In the genomic region with DNA sequence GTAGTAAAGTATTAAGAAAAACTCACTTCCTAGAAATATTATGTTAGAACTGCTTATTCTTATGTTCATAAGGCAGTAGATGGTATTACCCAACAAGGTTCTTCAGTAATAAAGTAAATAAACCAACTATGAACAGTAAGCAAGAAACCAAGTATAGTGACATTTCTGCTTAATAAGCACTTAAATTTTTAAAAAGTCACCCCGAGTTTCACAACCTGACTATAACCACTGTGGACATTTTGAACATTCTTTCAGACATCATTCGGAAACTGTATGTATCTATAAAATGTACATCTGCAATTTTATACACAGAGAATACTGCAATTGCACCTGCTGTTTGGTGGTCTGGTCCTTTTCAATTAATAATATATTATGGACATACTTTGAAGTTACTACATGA, we compare ENCODE assay signal across 19 cellular contexts.
A peak's percentile ranks its signal among the peaks of the same experiment; 100 is the strongest.
DNase-seq lines count a peak whose midpoint lies in the region; ATAC-seq and TF ChIP-seq lines count a peak whose summit lies in the region.
"Had no signal": no experiment of that assay in that cellular context is flagged by ENCODE, and none has a peak within 500 bp of the region (broad histone marks: within the 10 kb centered on the region; RNA-seq: fewer than 3 reads in every experiment).

No MANE protein-coding gene starts in this region.

- WGBS in trophoblast cell (ENCODE audit: extremely low coverage, insufficient coverage, insufficient read length): no CpG with 5 or more reads among the region's 2 CpGs

- no peaks in the 10 kb centered on the region for H4K20me1 ChIP-seq in OCI-LY7 (ENCODE audit: insufficient read depth, low read length)

- H3K4me3 ChIP-seq in OCI-LY7 (ENCODE audit: low read depth, low read length, poor library complexity, severe bottlenecking): peak overlapping the region; percentile 18
- H3K4me3 ChIP-seq in trophoblast cell (ENCODE audit: low read depth, low read length): no peak overlapping the region
- H3K4me3 ChIP-seq: adrenal gland, suprapubic skin had no signal

- no peak overlapping the region for H3K18ac ChIP-seq in trophoblast cell (ENCODE audit: low read length)

- no peaks in the 10 kb centered on the region for H3K79me1 ChIP-seq in trophoblast cell (ENCODE audit: low read length)

- H4K12ac ChIP-seq in trophoblast cell (ENCODE audit: low read depth, low read length): no peak overlapping the region

- BruUV-seq in OCI-LY7 (replicated peaks; lab: Mats Ljungman, UMichigan): no TSS peak

- no peak overlapping the region for H3K9ac ChIP-seq in trophoblast cell (ENCODE audit: low read length)
- H3K9ac ChIP-seq: SK-N-SH had no signal

- H2AFZ ChIP-seq in OCI-LY7 (ENCODE audit: low read length): no peak overlapping the region
- no peak overlapping the region for H2AFZ ChIP-seq in trophoblast cell (ENCODE audit: insufficient read depth, low read length, poor library complexity)

- H3K36me3 ChIP-seq in OCI-LY7 (ENCODE audit: insufficient read depth, low read length) (no peaks in the 10 kb centered on the region), trophoblast cell (ENCODE audit: control insufficient read depth in 1 of 2, insufficient read depth in 2 of 2, low read length in 2 of 2) (no peaks in the 10 kb centered on the region)
- H3K36me3 ChIP-seq: adrenal gland, suprapubic skin had no signal

- H2AK5ac ChIP-seq in trophoblast cell (ENCODE audit: low read length): no peak overlapping the region

- H3K27me3 Mint-ChIP-seq in activated CD4-positive, alpha-beta memory T cell treated with anti-CD3 and anti-CD28 coated beads, Interleukin-2, amount 10 ng/mL, durations not matched to agents 7 days and 5 days: no peaks in the 10 kb centered on the region
- H3K27me3 Mint-ChIP-seq: activated CD4-positive, alpha-beta memory T cell treated with anti-CD3 and anti-CD28 coated beads for 36 hours; central memory CD8-positive, alpha-beta T cell had no signal

- TF ChIP-seq CTCF in OCI-LY7 (conservative IDR thresholded peaks at IDR 0.05; ENCODE audit: low read length): no peak
- TF ChIP-seq CTCF in GM13977 (IDR thresholded peaks at IDR 0.05; ENCODE audit: extremely low read depth, insufficient read depth, missing control alignments): no peak

- CTCF ChIA-PET in OCI-LY7 (lab: Charles Lee; ENCODE audit: unreplicated experiment): no interaction called here
- CTCF ChIA-PET in activated CD4-positive, alpha-beta memory T cell treated with anti-CD3 and anti-CD28 coated beads, Interleukin-2, amount 10 ng/mL, durations not matched to agents 7 days and 5 days (lab: Charles Lee): no interaction called here

- ATAC-seq in GM18868 (IDR thresholded peaks at IDR 0.05; ENCODE audit: unreplicated experiment) (peak; percentile 38), GM21786 (IDR thresholded peaks at IDR 0.05; ENCODE audit: unreplicated experiment) (peak; percentile 20), HG03175 (IDR thresholded peaks at IDR 0.05; ENCODE audit: unreplicated experiment) (peak; percentile 29)
- ATAC-seq: PC-3 had no signal

- no peak overlapping the region for H3K23ac ChIP-seq in trophoblast cell (ENCODE audit: low read length)

- H2BK120ac ChIP-seq in trophoblast cell (ENCODE audit: insufficient read depth, low read length, poor library complexity): no peak overlapping the region

- in situ Hi-C loops in GM13977 (cut with MboI; ENCODE audit: low pct_unique_long_range_greater_than_20kb, low sequenced_read_pairs, unreplicated experiment): no loop called here

- H3K27ac Mint-ChIP-seq in activated CD4-positive, alpha-beta memory T cell treated with anti-CD3 and anti-CD28 coated beads, Interleukin-2, amount 10 ng/mL, durations not matched to agents 7 days and 5 days: no peak overlapping the region
- H3K27ac Mint-ChIP-seq: activated CD4-positive, alpha-beta memory T cell treated with anti-CD3 and anti-CD28 coated beads for 36 hours; activated T-helper 1 cell treated with anti-CD3 and anti-CD28 coated beads, Interleukin-12 subunit alpha, Interleukin-12 subunit beta, Interleukin-2, Interleukin-4 antibody, amounts not matched to agents 30 ng/mL and 10 ng/mL and 1 ng/mL, durations not matched to agents 14 hours and 24 hours and 36 hours had no signal

- H3K36me3 Mint-ChIP-seq in activated CD4-positive, alpha-beta memory T cell treated with anti-CD3 and anti-CD28 coated beads, Interleukin-2, amount 10 ng/mL, durations not matched to agents 7 days and 5 days (ENCODE audit: low read depth): no peaks in the 10 kb centered on the region
- H3K36me3 Mint-ChIP-seq: activated CD4-positive, alpha-beta memory T cell treated with anti-CD3 and anti-CD28 coated beads for 36 hours had no signal

- H3K4me1 ChIP-seq in OCI-LY7 (ENCODE audit: insufficient read depth, low read length, poor library complexity, severe bottlenecking) (peaks cover 21% of the 10 kb centered on the region), trophoblast cell (ENCODE audit: control insufficient read depth in 1 of 2, insufficient read depth in 2 of 2, low read length in 2 of 2) (no peaks in the 10 kb centered on the region)
- H3K4me1 ChIP-seq: adrenal gland, suprapubic skin had no signal

- POLR2A ChIA-PET in OCI-LY7 (lab: Charles Lee): no interaction called here
- POLR2A ChIA-PET in activated CD4-positive, alpha-beta memory T cell treated with anti-CD3 and anti-CD28 coated beads, Interleukin-2, amount 10 ng/mL, durations not matched to agents 7 days and 5 days (lab: Charles Lee): no interaction called here

- no peak overlapping the region for H3K4me3 Mint-ChIP-seq in activated CD4-positive, alpha-beta memory T cell treated with anti-CD3 and anti-CD28 coated beads, Interleukin-2, amount 10 ng/mL, durations not matched to agents 7 days and 5 days
- H3K4me3 Mint-ChIP-seq: activated CD4-positive, alpha-beta memory T cell treated with anti-CD3 and anti-CD28 coated beads for 36 hours; activated T-helper 1 cell treated with anti-CD3 and anti-CD28 coated beads, Interleukin-12 subunit alpha, Interleukin-12 subunit beta, Interleukin-2, Interleukin-4 antibody, amounts not matched to agents 30 ng/mL and 10 ng/mL and 1 ng/mL, durations not matched to agents 14 hours and 24 hours and 36 hours; central memory CD8-positive, alpha-beta T cell had no signal

- H3K4me2 ChIP-seq in OCI-LY7 (ENCODE audit: low read length) (peak overlapping the region; percentile 72), trophoblast cell (ENCODE audit: low read length) (no peak overlapping the region)
- H3K4me2 ChIP-seq: SK-N-SH had no signal

- H4K8ac ChIP-seq in trophoblast cell (ENCODE audit: low read depth, low read length): no peak overlapping the region

- H3K79me2 ChIP-seq in OCI-LY7 (ENCODE audit: insufficient read depth, low read depth, low read length): no peaks in the 10 kb centered on the region
- H3K79me2 ChIP-seq in trophoblast cell (ENCODE audit: control insufficient read depth, insufficient read depth, low read length, poor library complexity): no peaks in the 10 kb centered on the region

- H4K91ac ChIP-seq in trophoblast cell (ENCODE audit: low read depth, low read length): no peak overlapping the region

- intact Hi-C loops in OCI-LY7 (cut with micrococcal nuclease; ENCODE audit: unreplicated experiment): loop anchor here (5.0 kb wide), 1 partner anchor 43 kb away; no protein-coding TSS in a partner anchor

- H2BK5ac ChIP-seq in trophoblast cell (ENCODE audit: low read depth, low read length, poor library complexity): no peak overlapping the region

- no peak for DNase-seq in OCI-LY7 (ENCODE audit: low spot score)
- DNase-seq in anterior cingulate cortex (lab: John Stamatoyannopoulos, UW): no peak
- no peak for DNase-seq in GM13977 (ENCODE audit: low spot score)
- DNase-seq in activated CD4-positive, alpha-beta memory T cell treated with anti-CD3 and anti-CD28 coated beads, Interleukin-2, amount 10 ng/mL, durations not matched to agents 7 days and 5 days: no peak
- no peak for DNase-seq in trophoblast cell
- DNase-seq: activated CD4-positive, alpha-beta memory T cell treated with anti-CD3 and anti-CD28 coated beads for 36 hours; adrenal gland; effector memory CD4-positive, alpha-beta T cell; kidney glomerular epithelial cell; NCI-H1694; NCI-H510A; PC-3; SK-N-SH had no signal

- no peak overlapping the region for H3K27ac ChIP-seq in OCI-LY7 (ENCODE audit: low read depth, low read length, poor library complexity, severe bottlenecking)
- H3K27ac ChIP-seq in trophoblast cell (ENCODE audit: low read depth, low read length): no peak overlapping the region
- H3K27ac ChIP-seq: adrenal gland, suprapubic skin had no signal

- peaks cover 9% of the 10 kb centered on the region for H3K9me3 Mint-ChIP-seq in activated CD4-positive, alpha-beta memory T cell treated with anti-CD3 and anti-CD28 coated beads, Interleukin-2, amount 10 ng/mL, durations not matched to agents 7 days and 5 days

- no peaks in the 10 kb centered on the region for H3K4me1 Mint-ChIP-seq in activated CD4-positive, alpha-beta memory T cell treated with anti-CD3 and anti-CD28 coated beads, Interleukin-2, amount 10 ng/mL, durations not matched to agents 7 days and 5 days
- H3K4me1 Mint-ChIP-seq: central memory CD8-positive, alpha-beta T cell had no signal

- H3K9me3 ChIP-seq in OCI-LY7 (ENCODE audit: low read length): no peaks in the 10 kb centered on the region
- no peaks in the 10 kb centered on the region for H3K9me3 ChIP-seq in trophoblast cell (ENCODE audit: insufficient read depth, low read depth, low read length)
- H3K9me3 ChIP-seq: adrenal gland, SK-N-SH had no signal

- H3K9me2 ChIP-seq in OCI-LY7 (ENCODE audit: insufficient read depth, low read length): no peaks in the 10 kb centered on the region
- H3K9me2 ChIP-seq: SK-N-SH had no signal

- H2BK12ac ChIP-seq in trophoblast cell (ENCODE audit: low read length): no peak overlapping the region

- H3K4ac ChIP-seq in trophoblast cell (ENCODE audit: low read depth, low read length): no peak overlapping the region

- H3K14ac ChIP-seq in trophoblast cell (ENCODE audit: low read length): no peak overlapping the region

- H3K27me3 ChIP-seq in trophoblast cell (ENCODE audit: insufficient read depth, low read length): no peaks in the 10 kb centered on the region
- H3K27me3 ChIP-seq: adrenal gland, suprapubic skin had no signal
